8 cellular contexts compared by ENCODE assay signal in genomic region chr3:9951962-9952805, GRCh38. TPM values are rescaled to one million over a fixed set of nuclear protein-coding genes. Genes with fewer than 3 reads are reported as not detected.
DNase-seq lines count a peak whose midpoint lies in the region; ATAC-seq lines count a peak whose summit lies in the region.

Gene PRRT3 (minus strand): TSS chr3:9952408. CDS start chr3:9950115, 2,293 bp downstream.

- no peaks in the 10 kb centered on the region for H3K27me3 ChIP-seq in CD4-positive, alpha-beta memory T cell (ENCODE audit: insufficient read depth, low read length)
- peaks cover 24% of the 10 kb centered on the region; the same call in 1 of the 2 replicates for H3K27me3 ChIP-seq in iPS-20b (ENCODE audit: insufficient read depth, low read length)

- intact Hi-C loops in CD4-positive, alpha-beta memory T cell (cut with micrococcal nuclease) = loop anchor here (1.0 kb wide), 1 partner anchor 19 kb away; the partner anchor contains the start of gene CRELD1

- peak; percentile 52 to 64 (median 58) for DNase-seq in CD4-positive, alpha-beta memory T cell
- DNase-seq in GM19238 (ENCODE audit: insufficient read length, low spot score) = peak; percentile 77
- DNase-seq in T-helper 1 cell = peak in 3 of 5 donors; percentile 39 to 58 (median 43)
- peak; percentile 77 for DNase-seq in astrocyte of the hippocampus (ENCODE audit: low read depth, low spot score)
- peak; percentile 46 to 48 for DNase-seq in stimulated activated CD4-positive, alpha-beta T cell treated with anti-CD3 and anti-CD28 coated beads, Interleukin-1b, Interleukin-23, amount 100 ng/mL, for 4 hours (ENCODE audit: low read depth in 2 of 2)
- DNase-seq in SKM-1 (lab: John Stamatoyannopoulos, UW; ENCODE audit: unreplicated experiment) = no peak

- H3K4me1 ChIP-seq in CD4-positive, alpha-beta memory T cell (ENCODE audit: insufficient read depth, low read length) = peaks cover 11% of the 10 kb centered on the region
- peaks cover 18% of the 10 kb centered on the region for H3K4me1 ChIP-seq in iPS-20b (ENCODE audit: insufficient read depth, low read length)

- peak within 1 kb of the TSS; percentile 50 for H3K27ac ChIP-seq in CD4-positive, alpha-beta memory T cell (ENCODE audit: low read depth, low read length)
- no peak within 1 kb of the TSS for H3K27ac ChIP-seq in iPS-20b (ENCODE audit: low read length)

- peak within 1 kb of the TSS; percentile 62 to 80 (median 72) for H3K27ac Mint-ChIP-seq in CD4-positive, alpha-beta memory T cell

- ATAC-seq in HG03439 (IDR thresholded peaks at IDR 0.05; ENCODE audit: unreplicated experiment) = peak; percentile 71

- H3K4me1 Mint-ChIP-seq in CD4-positive, alpha-beta memory T cell = peaks cover 6 to 28% (median 13%) of the 10 kb centered on the region in 4 donors

- H3K9me3 Mint-ChIP-seq in CD4-positive, alpha-beta memory T cell = no peaks in the 10 kb centered on the region

- no peaks in the 10 kb centered on the region for H3K9me3 ChIP-seq in CD4-positive, alpha-beta memory T cell (ENCODE audit: control insufficient read depth in 1 of 2, low read length in 2 of 2)
- H3K9me3 ChIP-seq in iPS-20b (ENCODE audit: insufficient read depth, low read depth, low read length) = no peaks in the 10 kb centered on the region

- POLR2A ChIA-PET in CD4-positive, alpha-beta memory T cell (lab: Charles Lee; ENCODE audit: partially characterized antibody) = interaction anchor here (0.6 to 7.7 kb wide), 13 partner anchors 10 to 855 kb away, joined by 3 to 225 read pairs (median 4); partner anchors contain the start of genes ARPC4, CRELD1, EMC3 and JAGN1

- no peaks in the 10 kb centered on the region for H3K36me3 ChIP-seq in CD4-positive, alpha-beta memory T cell (ENCODE audit: insufficient read depth, low read length)
- H3K36me3 ChIP-seq in iPS-20b (ENCODE audit: insufficient read depth, low read depth, low read length) = peaks cover 12% of the 10 kb centered on the region

- H3K27me3 Mint-ChIP-seq in CD4-positive, alpha-beta memory T cell = no peaks in the 10 kb centered on the region

- H3K36me3 Mint-ChIP-seq in CD4-positive, alpha-beta memory T cell = peaks cover 0 to 6% of the 10 kb centered on the region in 2 donors

- CTCF ChIA-PET in CD4-positive, alpha-beta memory T cell (lab: Charles Lee; ENCODE audit: partially characterized antibody) = interaction anchor here (1.0 to 5.9 kb wide), 2 partner anchors 18 to 31 kb away, joined by 3 to 29 read pairs; partner anchors contain the start of gene CRELD1

- H3K4me3 Mint-ChIP-seq in CD4-positive, alpha-beta memory T cell = peak within 1 kb of the TSS; percentile 86 to 91 (median 90)

- H3K4me3 ChIP-seq in CD4-positive, alpha-beta memory T cell (ENCODE audit: low read length in 2 of 2) = peak within 1 kb of the TSS; percentile 68 to 72
- peak within 1 kb of the TSS; percentile 90 for H3K4me3 ChIP-seq in iPS-20b (ENCODE audit: low read length)

- H3K9ac ChIP-seq in iPS-20b (ENCODE audit: low read depth, low read length) = peak within 1 kb of the TSS; percentile 68; the same call in 1 of the 2 replicates

RNA-seq across cellular contexts. Expression of gene PRRT3, which starts in this region (rescaled TPM):
- 1 to 10 TPM; 8.2 to 9.8 TPM for total RNA-seq in CD4-positive, alpha-beta memory T cell
- 1 to 10 TPM; 2.9 to 4.6 TPM for polyA plus RNA-seq in CD4-positive, alpha-beta memory T cell
